1 cellular context compared by ENCODE assay signal in the genomic region with DNA sequence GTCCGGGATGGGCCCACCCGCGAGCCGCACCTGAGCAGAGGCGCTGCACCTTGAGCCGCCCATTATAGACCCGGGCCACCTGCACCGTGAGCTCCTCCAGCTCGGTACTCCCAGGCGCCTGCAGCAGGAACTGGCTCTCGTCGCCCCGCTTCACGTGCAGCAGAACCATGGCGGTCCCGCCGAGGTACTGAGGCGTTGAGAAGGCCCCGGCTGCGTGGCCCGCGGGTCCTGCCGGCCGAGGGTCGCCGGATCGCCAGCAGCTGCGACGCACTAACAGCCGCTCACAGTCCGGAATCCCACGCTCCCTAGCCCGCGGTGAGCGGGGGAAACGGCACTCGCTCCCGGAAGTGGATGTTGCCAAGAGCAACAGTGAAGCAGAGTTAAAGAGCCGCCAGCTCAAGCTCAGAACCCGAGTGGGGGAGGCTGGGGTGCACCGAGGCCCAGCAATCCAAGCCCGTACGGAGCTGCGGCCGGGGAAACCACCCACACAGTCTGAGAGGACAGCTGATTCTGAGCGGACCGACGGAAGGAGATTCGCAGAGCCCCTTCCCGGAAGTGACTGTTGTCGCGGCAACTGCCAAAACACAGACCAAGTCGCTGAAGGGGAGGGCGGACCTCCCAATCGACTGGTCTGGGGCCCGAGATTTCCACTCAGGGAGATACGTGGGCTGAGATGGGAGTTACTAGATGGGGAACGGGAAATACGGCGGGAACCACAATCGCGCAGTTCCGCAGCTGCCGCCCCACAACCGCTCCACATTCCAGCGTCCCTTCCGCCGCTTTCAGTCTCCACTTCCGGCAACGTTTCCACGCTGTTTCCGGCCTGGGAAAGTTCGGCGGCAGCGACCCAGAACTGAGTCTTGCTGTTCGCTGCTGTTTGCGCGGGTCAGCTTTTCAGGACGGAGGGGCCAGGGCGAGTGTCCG.
TF ChIP-seq lines count a peak whose summit lies in the region.

A gene with protein sequence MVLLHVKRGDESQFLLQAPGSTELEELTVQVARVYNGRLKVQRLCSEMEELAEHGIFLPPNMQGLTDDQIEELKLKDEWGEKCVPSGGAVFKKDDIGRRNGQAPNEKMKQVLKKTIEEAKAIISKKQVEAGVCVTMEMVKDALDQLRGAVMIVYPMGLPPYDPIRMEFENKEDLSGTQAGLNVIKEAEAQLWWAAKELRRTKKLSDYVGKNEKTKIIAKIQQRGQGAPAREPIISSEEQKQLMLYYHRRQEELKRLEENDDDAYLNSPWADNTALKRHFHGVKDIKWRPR (minus strand): TSS at position 303 of the 924 bp plus-strand sequence. CDS start 134 bp downstream, at position 169.

TF ChIP-seq in GM12878, 131 proteins besides CTCF, POLR2A, EP300 and RAD21 (continued from another document):
- TF ChIP-seq, protein P1, sequence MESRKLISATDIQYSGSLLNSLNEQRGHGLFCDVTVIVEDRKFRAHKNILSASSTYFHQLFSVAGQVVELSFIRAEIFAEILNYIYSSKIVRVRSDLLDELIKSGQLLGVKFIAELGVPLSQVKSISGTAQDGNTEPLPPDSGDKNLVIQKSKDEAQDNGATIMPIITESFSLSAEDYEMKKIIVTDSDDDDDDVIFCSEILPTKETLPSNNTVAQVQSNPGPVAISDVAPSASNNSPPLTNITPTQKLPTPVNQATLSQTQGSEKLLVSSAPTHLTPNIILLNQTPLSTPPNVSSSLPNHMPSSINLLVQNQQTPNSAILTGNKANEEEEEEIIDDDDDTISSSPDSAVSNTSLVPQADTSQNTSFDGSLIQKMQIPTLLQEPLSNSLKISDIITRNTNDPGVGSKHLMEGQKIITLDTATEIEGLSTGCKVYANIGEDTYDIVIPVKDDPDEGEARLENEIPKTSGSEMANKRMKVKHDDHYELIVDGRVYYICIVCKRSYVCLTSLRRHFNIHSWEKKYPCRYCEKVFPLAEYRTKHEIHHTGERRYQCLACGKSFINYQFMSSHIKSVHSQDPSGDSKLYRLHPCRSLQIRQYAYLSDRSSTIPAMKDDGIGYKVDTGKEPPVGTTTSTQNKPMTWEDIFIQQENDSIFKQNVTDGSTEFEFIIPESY (IDR thresholded peaks at IDR 0.05), result no peak
- TF ChIP-seq KAT2A (conservative IDR thresholded peaks at IDR 0.05; ENCODE audit: control insufficient read depth, low read depth, low read length) (no peak), MTA3 (IDR thresholded peaks at IDR 0.05; ENCODE audit: borderline replicate concordance, low read length) (no peak), RUNX3 (IDR thresholded peaks at IDR 0.05; ENCODE audit: low read length) (peak; percentile 88), NR2C1 (IDR thresholded peaks at IDR 0.05) (peak; percentile 26; the same call in 1 of the 2 replicates), ZNF274 (IDR thresholded peaks at IDR 0.05; ENCODE audit: insufficient read depth, insufficient read length) (no peak), TCF12 (IDR thresholded peaks at IDR 0.05; ENCODE audit: low read depth, low read length) (peak; percentile 66; the same call in 1 of the 2 replicates), NFXL1 (IDR thresholded peaks at IDR 0.05; ENCODE audit: borderline replicate concordance) (no peak), MYB (IDR thresholded peaks at IDR 0.05; ENCODE audit: borderline replicate concordance, low read depth, low read length) (peak; percentile 32; the same call in 1 of the 2 replicates), ASH2L (IDR thresholded peaks at IDR 0.05; ENCODE audit: borderline replicate concordance, low read depth) (no peak), ZNF207 (IDR thresholded peaks at IDR 0.05; ENCODE audit: borderline replicate concordance) (peak; percentile 88), NBN (IDR thresholded peaks at IDR 0.05) (peak; percentile 95), FOS (IDR thresholded peaks at IDR 0.05; ENCODE audit: borderline replicate concordance, extremely low read depth, insufficient read length) (no peak), IKZF1 (conservative IDR thresholded peaks at IDR 0.05) (peak; percentile 96), SRF (IDR thresholded peaks at IDR 0.05; ENCODE audit: low read depth in 2 of 2, low read length in 2 of 2) (peak; percentile 26 to 56; a peak in 1 of 4 replicates), SP1 (IDR thresholded peaks at IDR 0.05; ENCODE audit: low read depth, low read length) (peak; percentile 60), HDAC6 (IDR thresholded peaks at IDR 0.05; ENCODE audit: unreplicated experiment) (no peak)
- TF ChIP-seq, protein P2, sequence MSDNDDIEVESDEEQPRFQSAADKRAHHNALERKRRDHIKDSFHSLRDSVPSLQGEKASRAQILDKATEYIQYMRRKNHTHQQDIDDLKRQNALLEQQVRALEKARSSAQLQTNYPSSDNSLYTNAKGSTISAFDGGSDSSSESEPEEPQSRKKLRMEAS (IDR thresholded peaks at IDR 0.05; ENCODE audit: low read depth, low read length), result no peak; the same call in 1 of the 2 replicates
- TF ChIP-seq, protein P3, sequence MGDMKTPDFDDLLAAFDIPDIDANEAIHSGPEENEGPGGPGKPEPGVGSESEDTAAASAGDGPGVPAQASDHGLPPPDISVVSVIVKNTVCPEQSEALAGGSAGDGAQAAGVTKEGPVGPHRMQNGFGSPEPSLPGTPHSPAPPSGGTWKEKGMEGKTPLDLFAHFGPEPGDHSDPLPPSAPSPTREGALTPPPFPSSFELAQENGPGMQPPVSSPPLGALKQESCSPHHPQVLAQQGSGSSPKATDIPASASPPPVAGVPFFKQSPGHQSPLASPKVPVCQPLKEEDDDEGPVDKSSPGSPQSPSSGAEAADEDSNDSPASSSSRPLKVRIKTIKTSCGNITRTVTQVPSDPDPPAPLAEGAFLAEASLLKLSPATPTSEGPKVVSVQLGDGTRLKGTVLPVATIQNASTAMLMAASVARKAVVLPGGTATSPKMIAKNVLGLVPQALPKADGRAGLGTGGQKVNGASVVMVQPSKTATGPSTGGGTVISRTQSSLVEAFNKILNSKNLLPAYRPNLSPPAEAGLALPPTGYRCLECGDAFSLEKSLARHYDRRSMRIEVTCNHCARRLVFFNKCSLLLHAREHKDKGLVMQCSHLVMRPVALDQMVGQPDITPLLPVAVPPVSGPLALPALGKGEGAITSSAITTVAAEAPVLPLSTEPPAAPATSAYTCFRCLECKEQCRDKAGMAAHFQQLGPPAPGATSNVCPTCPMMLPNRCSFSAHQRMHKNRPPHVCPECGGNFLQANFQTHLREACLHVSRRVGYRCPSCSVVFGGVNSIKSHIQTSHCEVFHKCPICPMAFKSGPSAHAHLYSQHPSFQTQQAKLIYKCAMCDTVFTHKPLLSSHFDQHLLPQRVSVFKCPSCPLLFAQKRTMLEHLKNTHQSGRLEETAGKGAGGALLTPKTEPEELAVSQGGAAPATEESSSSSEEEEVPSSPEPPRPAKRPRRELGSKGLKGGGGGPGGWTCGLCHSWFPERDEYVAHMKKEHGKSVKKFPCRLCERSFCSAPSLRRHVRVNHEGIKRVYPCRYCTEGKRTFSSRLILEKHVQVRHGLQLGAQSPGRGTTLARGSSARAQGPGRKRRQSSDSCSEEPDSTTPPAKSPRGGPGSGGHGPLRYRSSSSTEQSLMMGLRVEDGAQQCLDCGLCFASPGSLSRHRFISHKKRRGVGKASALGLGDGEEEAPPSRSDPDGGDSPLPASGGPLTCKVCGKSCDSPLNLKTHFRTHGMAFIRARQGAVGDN (IDR thresholded peaks at IDR 0.05), result peak; percentile 36; the same call in 1 of the 2 replicates
- TF ChIP-seq, protein P4, sequence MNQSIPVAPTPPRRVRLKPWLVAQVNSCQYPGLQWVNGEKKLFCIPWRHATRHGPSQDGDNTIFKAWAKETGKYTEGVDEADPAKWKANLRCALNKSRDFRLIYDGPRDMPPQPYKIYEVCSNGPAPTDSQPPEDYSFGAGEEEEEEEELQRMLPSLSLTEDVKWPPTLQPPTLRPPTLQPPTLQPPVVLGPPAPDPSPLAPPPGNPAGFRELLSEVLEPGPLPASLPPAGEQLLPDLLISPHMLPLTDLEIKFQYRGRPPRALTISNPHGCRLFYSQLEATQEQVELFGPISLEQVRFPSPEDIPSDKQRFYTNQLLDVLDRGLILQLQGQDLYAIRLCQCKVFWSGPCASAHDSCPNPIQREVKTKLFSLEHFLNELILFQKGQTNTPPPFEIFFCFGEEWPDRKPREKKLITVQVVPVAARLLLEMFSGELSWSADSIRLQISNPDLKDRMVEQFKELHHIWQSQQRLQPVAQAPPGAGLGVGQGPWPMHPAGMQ (IDR thresholded peaks at IDR 0.05; ENCODE audit: borderline replicate concordance), result no peak
- TF ChIP-seq, protein P5, sequence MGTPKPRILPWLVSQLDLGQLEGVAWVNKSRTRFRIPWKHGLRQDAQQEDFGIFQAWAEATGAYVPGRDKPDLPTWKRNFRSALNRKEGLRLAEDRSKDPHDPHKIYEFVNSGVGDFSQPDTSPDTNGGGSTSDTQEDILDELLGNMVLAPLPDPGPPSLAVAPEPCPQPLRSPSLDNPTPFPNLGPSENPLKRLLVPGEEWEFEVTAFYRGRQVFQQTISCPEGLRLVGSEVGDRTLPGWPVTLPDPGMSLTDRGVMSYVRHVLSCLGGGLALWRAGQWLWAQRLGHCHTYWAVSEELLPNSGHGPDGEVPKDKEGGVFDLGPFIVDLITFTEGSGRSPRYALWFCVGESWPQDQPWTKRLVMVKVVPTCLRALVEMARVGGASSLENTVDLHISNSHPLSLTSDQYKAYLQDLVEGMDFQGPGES (IDR thresholded peaks at IDR 0.05), result no peak
- TF ChIP-seq, protein P6, sequence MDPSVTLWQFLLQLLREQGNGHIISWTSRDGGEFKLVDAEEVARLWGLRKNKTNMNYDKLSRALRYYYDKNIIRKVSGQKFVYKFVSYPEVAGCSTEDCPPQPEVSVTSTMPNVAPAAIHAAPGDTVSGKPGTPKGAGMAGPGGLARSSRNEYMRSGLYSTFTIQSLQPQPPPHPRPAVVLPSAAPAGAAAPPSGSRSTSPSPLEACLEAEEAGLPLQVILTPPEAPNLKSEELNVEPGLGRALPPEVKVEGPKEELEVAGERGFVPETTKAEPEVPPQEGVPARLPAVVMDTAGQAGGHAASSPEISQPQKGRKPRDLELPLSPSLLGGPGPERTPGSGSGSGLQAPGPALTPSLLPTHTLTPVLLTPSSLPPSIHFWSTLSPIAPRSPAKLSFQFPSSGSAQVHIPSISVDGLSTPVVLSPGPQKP (IDR thresholded peaks at IDR 0.05; ENCODE audit: low read depth, low read length), result peak; percentile 50
- TF ChIP-seq, protein P7, sequence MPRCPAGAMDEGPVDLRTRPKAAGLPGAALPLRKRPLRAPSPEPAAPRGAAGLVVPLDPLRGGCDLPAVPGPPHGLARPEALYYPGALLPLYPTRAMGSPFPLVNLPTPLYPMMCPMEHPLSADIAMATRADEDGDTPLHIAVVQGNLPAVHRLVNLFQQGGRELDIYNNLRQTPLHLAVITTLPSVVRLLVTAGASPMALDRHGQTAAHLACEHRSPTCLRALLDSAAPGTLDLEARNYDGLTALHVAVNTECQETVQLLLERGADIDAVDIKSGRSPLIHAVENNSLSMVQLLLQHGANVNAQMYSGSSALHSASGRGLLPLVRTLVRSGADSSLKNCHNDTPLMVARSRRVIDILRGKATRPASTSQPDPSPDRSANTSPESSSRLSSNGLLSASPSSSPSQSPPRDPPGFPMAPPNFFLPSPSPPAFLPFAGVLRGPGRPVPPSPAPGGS (IDR thresholded peaks at IDR 0.05; ENCODE audit: borderline replicate concordance, insufficient read depth, low read depth, low read length, poor library complexity, severe bottlenecking), result no peak
